Comparison of ENCODE assay signal across 8 cellular contexts in the genomic region with DNA sequence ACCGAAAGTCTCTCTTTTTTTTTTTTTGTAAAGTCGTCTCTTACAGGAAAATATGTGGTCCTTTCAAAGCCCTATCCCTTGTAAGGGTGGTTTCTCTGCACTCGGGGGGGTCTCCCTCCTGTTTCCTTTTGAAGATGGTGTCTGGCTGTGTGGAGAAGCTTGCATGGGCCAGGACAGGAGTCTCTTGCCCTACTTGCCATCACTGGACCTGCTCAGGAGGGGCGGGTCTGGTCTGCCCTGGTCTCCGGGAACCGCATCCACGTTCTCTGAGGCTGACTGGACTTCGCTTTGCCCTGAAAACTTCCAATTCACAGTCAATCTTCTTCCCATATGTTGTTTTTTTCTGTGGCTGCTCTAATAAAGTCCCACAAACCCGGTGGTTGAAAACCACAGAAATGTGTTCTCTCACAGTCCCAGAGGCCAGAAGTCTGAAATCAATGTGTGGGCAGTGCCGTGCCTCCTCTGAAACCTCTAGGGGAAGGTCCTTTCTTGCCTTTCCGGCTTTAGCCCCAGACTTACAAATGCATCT.
A peak's percentile ranks its signal among the peaks of the same experiment; 100 is the strongest.
DNase-seq lines count a peak whose midpoint lies in the region; ATAC-seq and TF ChIP-seq lines count a peak whose summit lies in the region.

No MANE protein-coding gene starts in this region.

- ATAC-seq in CD8-positive, alpha-beta T cell = peak; percentile 55
- no peak for ATAC-seq in GM21576 (IDR thresholded peaks at IDR 0.05; ENCODE audit: unreplicated experiment)

- peaks cover 31% of the 10 kb centered on the region for H3K4me1 Mint-ChIP-seq in CD8-positive, alpha-beta T cell (ENCODE audit: low read depth)

- no TSS peak for BruUV-seq in PC-9 (replicated peaks; lab: Mats Ljungman, UMichigan)

- no peaks in the 10 kb centered on the region for H3K9me3 Mint-ChIP-seq in CD8-positive, alpha-beta T cell

- no peaks in the 10 kb centered on the region for H3K9me2 ChIP-seq in PC-9 (ENCODE audit: insufficient read depth)

- H3K27me3 ChIP-seq in CD8-positive, alpha-beta T cell (ENCODE audit: insufficient read depth, low read length) = no peaks in the 10 kb centered on the region
- H3K27me3 ChIP-seq in PC-9 (ENCODE audit: insufficient read depth, low read depth) = no peaks in the 10 kb centered on the region

- H3K36me3 ChIP-seq in CD8-positive, alpha-beta T cell (ENCODE audit: insufficient read depth, low read length) = no peaks in the 10 kb centered on the region
- H3K36me3 ChIP-seq in KOPT-K1 (ENCODE audit: insufficient read depth, low read length) (no peaks in the 10 kb centered on the region), PC-9 (ENCODE audit: low read depth) (no peaks in the 10 kb centered on the region)

- TF ChIP-seq CTCF in CD8-positive, alpha-beta T cell (IDR thresholded peaks at IDR 0.05) = no peak
- TF ChIP-seq CTCF in GM20000 (IDR thresholded peaks at IDR 0.05; ENCODE audit: extremely low read depth, missing control alignments) (no peak), PC-9 (conservative IDR thresholded peaks at IDR 0.05) (no peak)

- H3K79me2 ChIP-seq in PC-9 (ENCODE audit: low read depth) = no peaks in the 10 kb centered on the region

- no peaks in the 10 kb centered on the region for H4K20me1 ChIP-seq in PC-9 (ENCODE audit: insufficient read depth)

- H3K4me2 ChIP-seq in PC-9 = no peak overlapping the region

- H3K4me3 ChIP-seq in CD8-positive, alpha-beta T cell (ENCODE audit: low read depth, low read length) = peak overlapping the region; percentile 10
- H3K4me3 ChIP-seq in PC-9 = no peak overlapping the region

- no peak overlapping the region for H2AFZ ChIP-seq in PC-9

- intact Hi-C loops in CD8-positive, alpha-beta T cell (cut with DNase I, micrococcal nuclease) = loop anchor here in 1 of 2 experiments (1.0 to 5.0 kb wide), 2 partner anchors 34 to 131 kb away; no protein-coding TSS in a partner anchor
- intact Hi-C loops in PC-9 (cut with micrococcal nuclease; ENCODE audit: unreplicated experiment) = no loop called here

- H3K4me3 Mint-ChIP-seq in CD8-positive, alpha-beta T cell = peak overlapping the region; percentile 76

- peaks cover 13% of the 10 kb centered on the region for H3F3A ChIP-seq in PC-9 (ENCODE audit: insufficient read depth, low read depth)

- CTCF ChIA-PET in CD8-positive, alpha-beta T cell (lab: Charles Lee) = no interaction called here
- CTCF ChIA-PET in PC-9 (lab: Charles Lee) = interaction anchor here (0.5 kb wide), 1 partner anchor 103 kb away, joined by 11 read pairs; no protein-coding TSS in a partner anchor

- no peaks in the 10 kb centered on the region for H3K36me3 Mint-ChIP-seq in CD8-positive, alpha-beta T cell

- POLR2A ChIA-PET in CD8-positive, alpha-beta T cell (lab: Charles Lee) = interaction anchor here (0.7 kb wide), 1 partner anchor 45 kb away, joined by 5 read pairs; no protein-coding TSS in a partner anchor
- POLR2A ChIA-PET in PC-9 (lab: Charles Lee; ENCODE audit: unreplicated experiment) = no interaction called here

- peak overlapping the region; percentile 70 for H3K27ac Mint-ChIP-seq in CD8-positive, alpha-beta T cell

- H3K27me3 Mint-ChIP-seq in CD8-positive, alpha-beta T cell (ENCODE audit: low read depth) = no peaks in the 10 kb centered on the region

- DNase-seq in CD8-positive, alpha-beta T cell = no peak
- DNase-seq in GM20000 (ENCODE audit: low spot score) (peak; percentile 70), dedifferentiated amniotic fluid mesenchymal stem cell (ENCODE audit: extremely low spot score) (peak; percentile 66), HT-29 (ENCODE audit: low spot score) (no peak), PC-9 (no peak)
- no peak for DNase-seq in stimulated activated CD4-positive, alpha-beta T cell treated with anti-CD3 and anti-CD28 coated beads, Interleukin-4, amount 100 ng/mL, for 4 hours

- H3K9me3 ChIP-seq in CD8-positive, alpha-beta T cell (ENCODE audit: low read length) = no peaks in the 10 kb centered on the region
- H3K9me3 ChIP-seq in KOPT-K1 (ENCODE audit: insufficient read depth, low read length, poor library complexity, severe bottlenecking) = no peaks in the 10 kb centered on the region
- H3K9me3 ChIP-seq in PC-9 (ENCODE audit: insufficient read depth, low read depth) = no peaks in the 10 kb centered on the region

- no peak overlapping the region for H3K27ac ChIP-seq in CD8-positive, alpha-beta T cell (ENCODE audit: low read depth, low read length)
- H3K27ac ChIP-seq in KOPT-K1 (ENCODE audit: low read depth, low read length, poor library complexity, severe bottlenecking) (peak overlapping the region; percentile 13), PC-9 (no peak overlapping the region)

- H3K4me1 ChIP-seq in CD8-positive, alpha-beta T cell (ENCODE audit: insufficient read depth, low read length) = peaks cover 22% of the 10 kb centered on the region
- peaks cover 18% of the 10 kb centered on the region for H3K4me1 ChIP-seq in PC-9 (replicated peaks; ENCODE audit: insufficient read depth)

Comparison
In these comparisons a context has a peak if more than half of its experiments do, and no peak if none do; other contexts are left out.
1. DNase-seq: peak in GM20000 (single experiment) and dedifferentiated amniotic fluid mesenchymal stem cell (single experiment); none in CD8-positive, alpha-beta T cell (0 of 7), HT-29 (single experiment), PC-9 (0 of 2) and stimulated activated CD4-positive, alpha-beta T cell treated with anti-CD3 and anti-CD28 coated beads, Interleukin-4, amount 100 ng/mL, for 4 hours (0 of 2).